In the genomic region with DNA sequence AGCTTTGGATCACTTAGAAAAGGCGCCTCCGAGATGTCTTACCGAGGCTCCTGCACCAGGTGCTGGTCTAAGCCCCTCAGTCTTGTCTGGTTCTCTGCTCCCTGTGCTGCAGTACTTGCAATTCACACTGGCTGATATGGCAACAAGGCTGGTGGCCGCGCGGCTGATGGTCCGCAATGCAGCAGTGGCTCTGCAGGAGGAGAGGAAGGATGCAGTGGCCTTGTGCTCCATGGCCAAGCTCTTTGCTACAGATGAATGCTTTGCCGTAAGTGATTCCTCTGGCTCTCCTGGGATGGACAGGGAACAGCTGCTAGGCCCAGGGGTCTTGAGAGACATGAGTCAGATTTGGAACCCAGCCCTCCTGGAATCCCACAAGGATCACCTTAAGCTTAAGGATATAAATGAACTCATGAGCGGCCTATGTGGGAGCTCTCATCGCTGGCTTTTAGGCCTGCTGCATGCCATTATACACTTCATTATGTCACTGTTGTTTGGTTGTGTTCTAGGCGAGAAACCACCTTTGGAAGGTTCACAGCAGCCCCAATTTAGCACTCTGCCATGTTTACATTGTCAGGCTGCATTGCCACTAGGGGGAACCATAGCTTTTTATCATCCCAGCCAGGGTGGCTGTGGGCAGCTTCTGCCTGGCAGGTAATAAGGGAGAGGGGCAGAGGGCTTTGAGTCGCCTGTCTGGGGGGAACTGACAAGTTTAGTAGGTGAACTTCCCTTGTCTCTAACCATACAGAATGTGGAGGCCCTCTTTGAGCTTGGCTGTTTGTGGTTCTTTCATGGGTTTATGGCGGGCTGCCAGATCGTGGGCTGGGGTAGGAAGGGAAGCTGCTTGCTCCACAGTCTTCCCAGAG, we compare ENCODE assay signal across 1 cellular context.
TF ChIP-seq lines count a peak whose summit lies in the region.

No MANE protein-coding gene starts in this region.

TF ChIP-seq in WTC11, 78 proteins besides CTCF, POLR2A, EP300 and RAD21 (continued from another document):
- TF ChIP-seq, protein P1, sequence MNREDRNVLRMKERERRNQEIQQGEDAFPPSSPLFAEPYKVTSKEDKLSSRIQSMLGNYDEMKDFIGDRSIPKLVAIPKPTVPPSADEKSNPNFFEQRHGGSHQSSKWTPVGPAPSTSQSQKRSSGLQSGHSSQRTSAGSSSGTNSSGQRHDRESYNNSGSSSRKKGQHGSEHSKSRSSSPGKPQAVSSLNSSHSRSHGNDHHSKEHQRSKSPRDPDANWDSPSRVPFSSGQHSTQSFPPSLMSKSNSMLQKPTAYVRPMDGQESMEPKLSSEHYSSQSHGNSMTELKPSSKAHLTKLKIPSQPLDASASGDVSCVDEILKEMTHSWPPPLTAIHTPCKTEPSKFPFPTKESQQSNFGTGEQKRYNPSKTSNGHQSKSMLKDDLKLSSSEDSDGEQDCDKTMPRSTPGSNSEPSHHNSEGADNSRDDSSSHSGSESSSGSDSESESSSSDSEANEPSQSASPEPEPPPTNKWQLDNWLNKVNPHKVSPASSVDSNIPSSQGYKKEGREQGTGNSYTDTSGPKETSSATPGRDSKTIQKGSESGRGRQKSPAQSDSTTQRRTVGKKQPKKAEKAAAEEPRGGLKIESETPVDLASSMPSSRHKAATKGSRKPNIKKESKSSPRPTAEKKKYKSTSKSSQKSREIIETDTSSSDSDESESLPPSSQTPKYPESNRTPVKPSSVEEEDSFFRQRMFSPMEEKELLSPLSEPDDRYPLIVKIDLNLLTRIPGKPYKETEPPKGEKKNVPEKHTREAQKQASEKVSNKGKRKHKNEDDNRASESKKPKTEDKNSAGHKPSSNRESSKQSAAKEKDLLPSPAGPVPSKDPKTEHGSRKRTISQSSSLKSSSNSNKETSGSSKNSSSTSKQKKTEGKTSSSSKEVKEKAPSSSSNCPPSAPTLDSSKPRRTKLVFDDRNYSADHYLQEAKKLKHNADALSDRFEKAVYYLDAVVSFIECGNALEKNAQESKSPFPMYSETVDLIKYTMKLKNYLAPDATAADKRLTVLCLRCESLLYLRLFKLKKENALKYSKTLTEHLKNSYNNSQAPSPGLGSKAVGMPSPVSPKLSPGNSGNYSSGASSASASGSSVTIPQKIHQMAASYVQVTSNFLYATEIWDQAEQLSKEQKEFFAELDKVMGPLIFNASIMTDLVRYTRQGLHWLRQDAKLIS (CRISPR knock-in tag; IDR thresholded peaks at IDR 0.05; ENCODE audit: borderline replicate concordance), result no peak
TF ChIP-seq in WTC11: peak in this region for 1.
